ENCODE assay signal across 9 cellular contexts in the genomic region with DNA sequence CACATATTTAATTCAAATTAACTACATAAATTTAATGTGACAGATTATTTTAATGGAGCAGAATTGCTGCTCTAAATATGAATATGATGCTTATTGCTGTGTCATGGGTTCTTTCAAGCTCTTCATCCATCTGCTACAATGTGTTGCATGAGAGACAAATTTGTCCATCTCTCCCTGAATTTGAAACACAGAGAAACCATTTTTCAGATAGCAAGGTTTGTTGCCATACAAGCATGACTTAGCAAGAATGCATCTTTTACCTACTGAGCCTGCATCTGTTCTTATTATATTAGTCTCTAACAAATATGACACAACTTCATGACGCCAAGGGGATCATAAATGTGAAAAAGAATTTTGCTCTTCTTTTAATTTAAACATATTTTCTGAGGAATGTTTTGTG.
"Had no signal": no experiment of that assay in that cellular context is flagged by ENCODE, and none has a peak within 500 bp of the region (broad histone marks: within the 10 kb centered on the region; RNA-seq: fewer than 3 reads in every experiment).

No MANE protein-coding gene starts in this region.

- FAIRE-seq: H1, H54, HepG2 had no signal

- ATAC-seq: GM23338, HepG2 had no signal

- H3K27ac ChIP-seq: HL-60 had no signal

- DNase-seq: H9, HCEC 1CT, HFFc6, KG1 had no signal

- H3K4me2 ChIP-seq: GM23338 had no signal

- H2AFZ ChIP-seq: GM23338 had no signal

- H3K4me3 ChIP-seq: GM23338 had no signal
